ENCODE assay signal across 8 cellular contexts in genomic region chr6:82006027-82006738, GRCh38.
DNase-seq lines count a peak whose midpoint lies in the region; ATAC-seq and TF ChIP-seq lines count a peak whose summit lies in the region.

No MANE protein-coding gene starts in this region.

- H3K36me3 Mint-ChIP-seq in glutamatergic neuron (ENCODE audit: unreplicated experiment) (peaks cover 7% of the 10 kb centered on the region), type B pancreatic cell (peaks cover 4% of the 10 kb centered on the region)

- H3K9me3 Mint-ChIP-seq in glutamatergic neuron (ENCODE audit: unreplicated experiment), result peaks cover 3% of the 10 kb centered on the region
- H3K9me3 Mint-ChIP-seq in type B pancreatic cell, result peaks cover 16% of the 10 kb centered on the region

- H3K4me3 Mint-ChIP-seq in glutamatergic neuron (ENCODE audit: unreplicated experiment) (no peak overlapping the region), type B pancreatic cell (no peak overlapping the region)

- ATAC-seq in GM19351 (IDR thresholded peaks at IDR 0.05; ENCODE audit: unreplicated experiment) (peak; percentile 83), HG03432 (IDR thresholded peaks at IDR 0.05; ENCODE audit: unreplicated experiment) (peak; percentile 87), omental fat pad (ENCODE audit: low FRiP score) (no peak)

- no peaks in the 10 kb centered on the region for H3K4me1 Mint-ChIP-seq in glutamatergic neuron (ENCODE audit: low read depth, unreplicated experiment)
- H3K4me1 Mint-ChIP-seq in type B pancreatic cell (ENCODE audit: unreplicated experiment), result no peaks in the 10 kb centered on the region

- DNase-seq in DMS53 treated with DMSO at 0.1 percent for 48 hours (lab: John Stamatoyannopoulos, UW; ENCODE audit: unreplicated experiment) (peak; percentile 33), SK-MEL-5 (ENCODE audit: low read depth, low spot score) (peak; percentile 72), glutamatergic neuron (no peak), type B pancreatic cell (ENCODE audit: extremely low spot score, unreplicated experiment) (no peak), caudate nucleus (lab: John Stamatoyannopoulos, UW) (no peak), omental fat pad (ENCODE audit: low spot score) (no peak)

- in situ Hi-C loops in SK-MEL-5 (cut with HindIII; ENCODE audit: low pct_unique_long_range_greater_than_20kb, low sequenced_read_pairs), result no loop called here

- H3K27me3 Mint-ChIP-seq in glutamatergic neuron (ENCODE audit: unreplicated experiment), result no peaks in the 10 kb centered on the region
- H3K27me3 Mint-ChIP-seq in type B pancreatic cell, result no peaks in the 10 kb centered on the region

- H3K27ac ChIP-seq in caudate nucleus (ENCODE audit: low read depth, low read length), result no peak overlapping the region

- TF ChIP-seq CTCF in glutamatergic neuron (IDR thresholded peaks at IDR 0.05; ENCODE audit: partially characterized antibody, unreplicated experiment) (peak; percentile 28), type B pancreatic cell (conservative IDR thresholded peaks at IDR 0.05) (peak; percentile 69), omental fat pad (IDR thresholded peaks at IDR 0.05) (no peak)

- H3K27ac Mint-ChIP-seq in glutamatergic neuron (ENCODE audit: unreplicated experiment) (no peak overlapping the region), type B pancreatic cell (no peak overlapping the region)

Comparison
In these comparisons a context has a peak if more than half of its experiments do, and no peak if none do; other contexts are left out.
1. DNase-seq: peak in DMS53 treated with DMSO at 0.1 percent for 48 hours (single experiment) and SK-MEL-5 (single experiment); none in glutamatergic neuron (single experiment), type B pancreatic cell (single experiment), caudate nucleus (0 of 61) and omental fat pad (single experiment).
2. CTCF ChIP-seq: peak in glutamatergic neuron (single experiment) and type B pancreatic cell (single experiment); none in omental fat pad (0 of 3).